ENCODE assay signal across 1 cellular context in genomic region chr22:23835773-23836144, GRCh38.
TF ChIP-seq lines count a peak whose summit lies in the region.

No MANE protein-coding gene starts in this region.

TF ChIP-seq in SK-N-SH, 30 proteins besides CTCF, POLR2A, EP300 and RAD21 (continued from another document):
- TF ChIP-seq REST (IDR thresholded peaks at IDR 0.05; ENCODE audit: low read depth, low read length) (no peak), TAF1 (IDR thresholded peaks at IDR 0.05; ENCODE audit: borderline replicate concordance, low read depth, low read length) (no peak), CHD2 (IDR thresholded peaks at IDR 0.05; ENCODE audit: low read length, partially characterized antibody) (no peak), FOXM1 (IDR thresholded peaks at IDR 0.05; ENCODE audit: low read depth) (no peak), YY1 (IDR thresholded peaks at IDR 0.05; ENCODE audit: low read depth) (no peak), IRF3 (IDR thresholded peaks at IDR 0.05; ENCODE audit: low read depth, low read length) (no peak), MAX (IDR thresholded peaks at IDR 0.05; ENCODE audit: low read depth) (no peak), NFIC (IDR thresholded peaks at IDR 0.05; ENCODE audit: borderline replicate concordance) (no peak), USF2 (IDR thresholded peaks at IDR 0.05; ENCODE audit: borderline replicate concordance, low read depth, low read length) (no peak), FOSL2 (IDR thresholded peaks at IDR 0.05; ENCODE audit: borderline replicate concordance, low read depth) (no peak)
